In genomic region chr10:13669182-13669860, GRCh38 we compare ENCODE assay signal across 25 cellular contexts.
DNase-seq lines count a peak whose midpoint lies in the region; ATAC-seq and TF ChIP-seq lines count a peak whose summit lies in the region.
"Had no signal": no experiment of that assay in that cellular context is flagged by ENCODE, and none has a peak within 500 bp of the region (broad histone marks: within the 10 kb centered on the region; RNA-seq: fewer than 3 reads in every experiment).

No MANE protein-coding gene starts in this region.

- ATAC-seq in body of pancreas (peak; percentile 47), left colon (peak; percentile 63), HG02610 (IDR thresholded peaks at IDR 0.05; ENCODE audit: unreplicated experiment) (no peak), GM18520 (IDR thresholded peaks at IDR 0.05; ENCODE audit: unreplicated experiment) (no peak), HG03520 (IDR thresholded peaks at IDR 0.05; ENCODE audit: unreplicated experiment) (no peak)
- ATAC-seq: activated naive CD4-positive, alpha-beta T cell treated with anti-CD3 and anti-CD28 coated beads, Interleukin-2, amount 50 U/mL, for 72 hours; GM12878; Panc1 had no signal

- no peak for TF ChIP-seq POLR2A in body of pancreas (IDR thresholded peaks at IDR 0.05)

- peaks cover 94% of the 10 kb centered on the region for H3K36me3 Mint-ChIP-seq in Caco-2 (ENCODE audit: insufficient read depth, unreplicated experiment)
- peaks cover 62% of the 10 kb centered on the region for H3K36me3 Mint-ChIP-seq in osteocyte (ENCODE audit: unreplicated experiment)
- H3K36me3 Mint-ChIP-seq: activated naive CD4-positive, alpha-beta T cell treated with anti-CD3 and anti-CD28 coated beads, Interleukin-2, amount 50 U/mL, for 72 hours had no signal

- H3K9me3 Mint-ChIP-seq in Caco-2 (ENCODE audit: unreplicated experiment) = no peaks in the 10 kb centered on the region
- no peaks in the 10 kb centered on the region for H3K9me3 Mint-ChIP-seq in osteocyte (ENCODE audit: unreplicated experiment)
- H3K9me3 Mint-ChIP-seq: activated naive CD4-positive, alpha-beta T cell treated with anti-CD3 and anti-CD28 coated beads, Interleukin-2, amount 50 U/mL, for 72 hours; activated T-helper 2 cell treated with anti-CD3 and anti-CD28 coated beads, Interferon-gamma antibody, Interleukin-2, Interleukin-4, amounts not matched to agents 10 μg/mL and 5 μg/mL and 100 μg/mL, durations not matched to agents 14 hours and 24 hours and 36 hours; memory B cell; naive B cell; type B pancreatic cell had no signal

- H3K27me3 ChIP-seq in Caco-2 (replicated peaks; ENCODE audit: control insufficient read depth, insufficient read depth, low read length) = no peaks in the 10 kb centered on the region
- no peaks in the 10 kb centered on the region for H3K27me3 ChIP-seq in body of pancreas
- H3K27me3 ChIP-seq: BLaER1 had no signal

- H3K36me3 ChIP-seq in Caco-2 (ENCODE audit: control insufficient read depth, insufficient read depth, low read length) (peaks cover 13% of the 10 kb centered on the region), body of pancreas (replicated peaks in 1 of 2; ENCODE audit: insufficient read depth in 1 of 2, low read depth in 2 of 2) (peaks cover 0 to 11% of the 10 kb centered on the region in 2 donors)
- H3K36me3 ChIP-seq: BLaER1 had no signal

- 69 to 78% methylated on average over 9 of the region's 9 CpGs for WGBS in body of pancreas, 2 donors

- no TSS peak for BruUV-seq in Caco-2 (replicated peaks; lab: Mats Ljungman, UMichigan)

- peak overlapping the region; percentile 67 for H3K27ac Mint-ChIP-seq in Caco-2 (ENCODE audit: unreplicated experiment)
- peak overlapping the region; percentile 11 for H3K27ac Mint-ChIP-seq in osteocyte (ENCODE audit: unreplicated experiment)
- H3K27ac Mint-ChIP-seq: activated T-helper 2 cell treated with anti-CD3 and anti-CD28 coated beads, Interferon-gamma antibody, Interleukin-2, Interleukin-4, amounts not matched to agents 10 μg/mL and 5 μg/mL and 100 μg/mL, durations not matched to agents 14 hours and 24 hours and 36 hours; memory B cell had no signal

- peak overlapping the region; percentile 8 for H3K4me3 Mint-ChIP-seq in Caco-2 (ENCODE audit: unreplicated experiment)
- H3K4me3 Mint-ChIP-seq in osteocyte (ENCODE audit: unreplicated experiment) = no peak overlapping the region
- H3K4me3 Mint-ChIP-seq: memory B cell, type B pancreatic cell had no signal

- peaks cover 26% of the 10 kb centered on the region for H3K4me1 Mint-ChIP-seq in Caco-2 (ENCODE audit: low read depth, unreplicated experiment)
- peaks cover 16% of the 10 kb centered on the region for H3K4me1 Mint-ChIP-seq in osteocyte (ENCODE audit: unreplicated experiment)
- H3K4me1 Mint-ChIP-seq: memory B cell, naive B cell had no signal

- H3K27me3 Mint-ChIP-seq in Caco-2 (ENCODE audit: insufficient read depth, unreplicated experiment) (no peaks in the 10 kb centered on the region), osteocyte (ENCODE audit: unreplicated experiment) (no peaks in the 10 kb centered on the region)
- H3K27me3 Mint-ChIP-seq: memory B cell, naive B cell, type B pancreatic cell had no signal

- POLR2A ChIA-PET in Caco-2 (lab: Charles Lee) = no interaction called here

- TF ChIP-seq CTCF in Caco-2 (IDR thresholded peaks at IDR 0.05; ENCODE audit: insufficient read depth in 1 of 2, low read depth in 1 of 2, low read length in 1 of 2, severe bottlenecking in 1 of 2, unreplicated experiment in 1 of 2) = no peak
- no peak for TF ChIP-seq CTCF in body of pancreas (IDR thresholded peaks at IDR 0.05)
- TF ChIP-seq CTCF in osteocyte (IDR thresholded peaks at IDR 0.05) = no peak

- no peaks in the 10 kb centered on the region for H3K9me3 ChIP-seq in Caco-2
- H3K9me3 ChIP-seq in body of pancreas = no peaks in the 10 kb centered on the region
- H3K9me3 ChIP-seq: BLaER1 had no signal

- H3K4me3 ChIP-seq in Caco-2 (ENCODE audit: low read depth, low read length) = no peak overlapping the region
- H3K4me3 ChIP-seq in body of pancreas = no peak overlapping the region
- H3K4me3 ChIP-seq: BLaER1, GM12878 had no signal

- H3K27ac ChIP-seq in body of pancreas = peak overlapping the region in 3 of 4 donors; percentile 1 to 36 (median 26)
- H3K27ac ChIP-seq: BLaER1, HL-60 had no signal

- intact Hi-C loops in Caco-2 (cut with micrococcal nuclease; ENCODE audit: unreplicated experiment) = loop anchor here (1.0 kb wide), 1 partner anchor 12 kb away; no protein-coding TSS in a partner anchor
- intact Hi-C loops in body of pancreas (cut with DNase I) = no loop called here
- intact Hi-C loops in left colon (cut with DNase I, micrococcal nuclease) = loop anchor here in 1 of 2 donors (10.0 kb wide), 1 partner anchor 105 kb away; no protein-coding TSS in a partner anchor

- CTCF ChIA-PET in Caco-2 (lab: Charles Lee) = interaction anchor here (0.6 to 1.0 kb wide), 3 partner anchors 42 to 1414 kb away, joined by 3 to 4 read pairs (median 3); no protein-coding TSS in a partner anchor

- H3K4me1 ChIP-seq in Caco-2 (peaks cover 21% of the 10 kb centered on the region), body of pancreas (peaks cover 11% of the 10 kb centered on the region)
- H3K4me1 ChIP-seq: BLaER1 had no signal

- DNase-seq in Caco-2 (peak; percentile 52 to 69), body of pancreas (no peak), left colon (no peak), osteocyte (ENCODE audit: extremely low spot score, unreplicated experiment) (no peak)
- DNase-seq in activated CD8-positive, alpha-beta memory T cell treated with anti-CD3 and anti-CD28 coated beads, Interleukin-2, amount 50 U/mL, for 4 hours = no peak
- DNase-seq: activated CD4-positive, alpha-beta T cell treated with anti-CD3 and anti-CD28 coated beads, Interleukin-2, amount 50 U/mL, for 48 hours; activated CD4-positive, CD25-positive, alpha-beta regulatory T cell; aorta; COR-L47; erythroblast; naive B cell; NCI-H1092; NCI-H187 treated with DMSO at 0.1 percent for 48 hours; NCI-H524 treated with DMSO at 0.1 percent for 48 hours had no signal

Comparison
In these comparisons a context has a peak if more than half of its experiments do, and no peak if none do; other contexts are left out.
1. DNase-seq: peak in Caco-2 (2 of 2); none in body of pancreas (0 of 4), left colon (0 of 2), osteocyte (single experiment) and activated CD8-positive, alpha-beta memory T cell treated with anti-CD3 and anti-CD28 coated beads, Interleukin-2, amount 50 U/mL, for 4 hours (single experiment).
2. ATAC-seq: peak in body of pancreas (single experiment) and left colon (single experiment); none in HG02610 (single experiment), GM18520 (single experiment) and HG03520 (single experiment).